18 cellular contexts compared by ENCODE assay signal in genomic region chr2:55403177-55403998, GRCh38. TPM values are rescaled to one million over a fixed set of nuclear protein-coding genes. Genes with fewer than 3 reads are reported as not detected.
DNase-seq lines count a peak whose midpoint lies in the region; FAIRE-seq lines count a peak whose summit lies in the region.
"Had no signal": no experiment of that assay in that cellular context is flagged by ENCODE, and none has a peak within 500 bp of the region (broad histone marks: within the 10 kb centered on the region; RNA-seq: fewer than 3 reads in every experiment).

No MANE protein-coding gene starts in this region.

- DNase-seq in GM19239 (ENCODE audit: insufficient read length, low spot score) (no peak), SK-MEL-5 (ENCODE audit: low read depth, low spot score) (peak; percentile 96), foreskin melanocyte (peak; percentile 64), superior temporal gyrus (ENCODE audit: extremely low spot score) (peak; percentile 97), cerebellum (ENCODE audit: low spot score) (no peak), NCI-H2227 treated with DMSO at 0.1 percent for 48 hours (lab: John Stamatoyannopoulos, UW) (no peak)
- no peak for DNase-seq in effector CD8-positive, alpha-beta T cell (lab: John Stamatoyannopoulos, UW)
- DNase-seq: activated CD4-positive, alpha-beta T cell treated with anti-CD3 and anti-CD28 coated beads, Interleukin-2, amount 10 ng/mL, durations not matched to agents 24 days and 14 days; activated naive CD4-positive, alpha-beta T cell; activated T-cell treated with anti-CD3 and anti-CD28 coated beads, Interleukin-2, amount 50 U/mL, for 4 hours; CD4-positive, alpha-beta T cell; DMS 273 treated with DMSO at 0.1 percent for 48 hours; esophagus squamous epithelium; mammary epithelial cell; NCI-H1436; NCI-H510A; RPMI8226; stimulated activated CD4-positive, alpha-beta T cell treated with anti-CD3 and anti-CD28 coated beads, Interleukin-2, amount 100 ng/mL, for 24 hours had no signal

- peak; percentile 76 for FAIRE-seq in GM19239 (lab: Jason Lieb, UNC)

- in situ Hi-C loops in SK-MEL-5 (cut with HindIII; ENCODE audit: low pct_unique_long_range_greater_than_20kb, low sequenced_read_pairs) = no loop called here

RNA-seq across cellular contexts. Expression of gene CCDC88A, which starts 16.3 kb away (rescaled TPM):
- 139 and 161 TPM in 2 replicates for total RNA-seq in SK-MEL-5 (2014; rRNA removed; shearing (Covaris generic))
- polyA plus RNA-seq in SK-MEL-5 (2015; cell fraction: cytosol; rRNA removed) = 54.8 and 70.9 TPM in 2 replicates
- polyA plus RNA-seq in SK-MEL-5 (2015; cell fraction: nucleus; rRNA removed) = 176 and 213 TPM in 2 replicates
- 322 TPM for total RNA-seq in cerebellum

Comparison
In these comparisons a context has a peak if more than half of its experiments do, and no peak if none do; other contexts are left out.
1. DNase-seq: peak in SK-MEL-5 (single experiment), foreskin melanocyte (single experiment) and superior temporal gyrus (single experiment); none in GM19239 (single experiment), cerebellum (single experiment), effector CD8-positive, alpha-beta T cell (single experiment) and NCI-H2227 treated with DMSO at 0.1 percent for 48 hours (single experiment).